In genomic region chr17:10618202-10618635, GRCh38 we compare ENCODE assay signal across 8 cellular contexts. TPM values are rescaled to one million over a fixed set of nuclear protein-coding genes. Genes with fewer than 3 reads are reported as not detected.
DNase-seq lines count a peak whose midpoint lies in the region; ATAC-seq, FAIRE-seq and TF ChIP-seq lines count a peak whose summit lies in the region.

No MANE protein-coding gene starts in this region.

- WGBS in small intestine, 3 donors = 19 to 22% (median 22%) methylated on average over 7 of the region's 7 CpGs

- no peaks in the 10 kb centered on the region for H3K36me3 ChIP-seq in Loucy (ENCODE audit: insufficient read depth, low read length)
- no peaks in the 10 kb centered on the region for H3K36me3 ChIP-seq in ascending aorta
- no peaks in the 10 kb centered on the region for H3K36me3 ChIP-seq in small intestine (ENCODE audit: control insufficient read depth in 2 of 2, insufficient read depth in 2 of 2, low read length in 2 of 2)

- ATAC-seq in GM21619 (IDR thresholded peaks at IDR 0.05; ENCODE audit: unreplicated experiment) (peak; percentile 82), T-cell (replicated peaks in 1 of 4) (peak; percentile 72 to 80 (median 78))

- no peaks in the 10 kb centered on the region for H3K4me1 Mint-ChIP-seq in T-cell

- H3K36me3 Mint-ChIP-seq in T-cell = no peaks in the 10 kb centered on the region

- FAIRE-seq in small intestine (lab: Jason Lieb, UNC) = no peak

- H3K27ac Mint-ChIP-seq in T-cell = peak overlapping the region in 1 of 2 donors; percentile 52

- no peaks in the 10 kb centered on the region for H3K9me3 Mint-ChIP-seq in T-cell

- H3K27me3 ChIP-seq in Loucy (ENCODE audit: insufficient read depth, low read length, poor library complexity, severe bottlenecking) = no peaks in the 10 kb centered on the region
- no peaks in the 10 kb centered on the region for H3K27me3 ChIP-seq in ascending aorta
- H3K27me3 ChIP-seq in small intestine (ENCODE audit: control insufficient read depth in 2 of 2, insufficient read depth in 2 of 2, low read length in 2 of 2) = no peaks in the 10 kb centered on the region

- POLR2A ChIA-PET in T-cell (lab: Charles Lee) = interaction anchor here in 1 of 2 donors (0.6 kb wide), 1 partner anchor 13 kb away, joined by 3 read pairs; no protein-coding TSS in a partner anchor

- H2AFZ ChIP-seq in Loucy (ENCODE audit: low read length) = peak overlapping the region; percentile 85

- H3K9me3 ChIP-seq in Loucy (ENCODE audit: insufficient read depth, low read depth, low read length) = no peaks in the 10 kb centered on the region
- no peaks in the 10 kb centered on the region for H3K9me3 ChIP-seq in ascending aorta
- H3K9me3 ChIP-seq in small intestine (ENCODE audit: control insufficient read depth, low read depth) = no peaks in the 10 kb centered on the region

- no peaks in the 10 kb centered on the region for H3K79me2 ChIP-seq in Loucy (ENCODE audit: insufficient read depth, low read length)

- no peaks in the 10 kb centered on the region for H3F3A ChIP-seq in Loucy (ENCODE audit: low read depth)

- peak; percentile 93 for TF ChIP-seq CTCF in Loucy (conservative IDR thresholded peaks at IDR 0.05; ENCODE audit: low read length)
- TF ChIP-seq CTCF in ascending aorta (IDR thresholded peaks at IDR 0.05) = peak; percentile 41 to 83 (median 63)

- no peak overlapping the region for H3K4me3 Mint-ChIP-seq in T-cell

- intact Hi-C loops in ascending aorta (cut with DNase I) = loop anchor here (1.0 kb wide), 1 partner anchor 694 kb away; no protein-coding TSS in a partner anchor

- DNase-seq in EL (peak; percentile 73), T-cell (peak; percentile 5 to 55 (median 39)), ascending aorta (ENCODE audit: low spot score in 2 of 2) (peak in 1 of 2 donors; percentile 70), hypothalamus (lab: John Stamatoyannopoulos, UW) (peak in 44 of 51 donors; percentile 4 to 78 (median 35)), small intestine (peak; percentile 78), OCI-M2 (lab: John Stamatoyannopoulos, UW; ENCODE audit: unreplicated experiment) (no peak)

- no peak overlapping the region for H3K27ac ChIP-seq in ascending aorta
- no peak overlapping the region for H3K27ac ChIP-seq in small intestine (ENCODE audit: low read depth in 1 of 2, low read length in 1 of 2)

- peaks cover 3 to 9% of the 10 kb centered on the region in 2 donors for H3K27me3 Mint-ChIP-seq in T-cell

- peaks cover 7% of the 10 kb centered on the region for H3K4me1 ChIP-seq in Loucy (ENCODE audit: insufficient read depth, low read length, poor library complexity, severe bottlenecking)
- H3K4me1 ChIP-seq in ascending aorta = no peaks in the 10 kb centered on the region
- no peaks in the 10 kb centered on the region for H3K4me1 ChIP-seq in small intestine (ENCODE audit: control insufficient read depth in 2 of 2, insufficient read depth in 1 of 2, low read depth in 1 of 2, low read length in 1 of 2)

- CTCF ChIA-PET in T-cell (lab: Charles Lee) = interaction anchor here (0.6 to 2.9 kb wide), 11 partner anchors 11 to 1361 kb away, joined by 3 to 16 read pairs (median 4); no protein-coding TSS in a partner anchor

- H3K9ac ChIP-seq in Loucy (ENCODE audit: low read depth, low read length, poor library complexity, severe bottlenecking) = no peak overlapping the region

- H3K9me2 ChIP-seq in Loucy (replicated peaks; ENCODE audit: low read depth, low read length) = no peaks in the 10 kb centered on the region

- H3K4me2 ChIP-seq in Loucy (ENCODE audit: low read depth, low read length, poor library complexity, severe bottlenecking) = no peak overlapping the region

- H3K4me3 ChIP-seq in Loucy (ENCODE audit: low read length, poor library complexity, severe bottlenecking) (no peak overlapping the region), ascending aorta (no peak overlapping the region), small intestine (ENCODE audit: low read depth in 1 of 2, low read length in 2 of 2) (no peak overlapping the region)

- no peaks in the 10 kb centered on the region for H4K20me1 ChIP-seq in Loucy (ENCODE audit: insufficient read depth, low read length, poor library complexity, severe bottlenecking)

RNA-seq across cellular contexts. Expression of gene MYH3, which starts 38.9 kb away (rescaled TPM):
- total RNA-seq in T-cell (10 to 100 TPM in 3 of 5 donors, 1 to 10 TPM in 2; 6.6 to 12.1 (median 11.1) TPM), ascending aorta (0.32 TPM)
- 10 to 100 TPM in 2 of 3 donors, 1 to 10 TPM in 1; 2.0 to 16.2 (median 13.4) TPM for polyA plus RNA-seq in small intestine
